Comparison of ENCODE assay signal across 8 cellular contexts in genomic region chr1:97849350-97850339, GRCh38.
DNase-seq lines count a peak whose midpoint lies in the region; ATAC-seq, FAIRE-seq and TF ChIP-seq lines count a peak whose summit lies in the region.

No MANE protein-coding gene starts in this region.

- H3K27me3 ChIP-seq in liver (ENCODE audit: control insufficient read depth in 4 of 4, insufficient read depth in 4 of 4, low read length in 3 of 4): no peaks in the 10 kb centered on the region
- H3K27me3 ChIP-seq in HepG2 (ENCODE audit: control insufficient read depth in 1 of 2, insufficient read depth in 2 of 2, low read length in 2 of 2): no peaks in the 10 kb centered on the region

- intact Hi-C loops in HepG2 (cut with micrococcal nuclease; ENCODE audit: unreplicated experiment): no loop called here

- no peaks in the 10 kb centered on the region for H3K27me3 Mint-ChIP-seq in activated T-helper 17 cell treated with anti-CD3 and anti-CD28 coated beads, Interleukin-2, amount 50 U/mL, for 72 hours

- H3K4me1 ChIP-seq in liver (ENCODE audit: control insufficient read depth in 4 of 4, insufficient read depth in 4 of 4, low read length in 3 of 4) (no peaks in the 10 kb centered on the region), HepG2 (ENCODE audit: insufficient read depth, low read length) (no peaks in the 10 kb centered on the region)

- TF ChIP-seq EP300 in HepG2 (IDR thresholded peaks at IDR 0.05; ENCODE audit: low read depth in 2 of 2, low read length in 2 of 2) (no peak), HepG2 (CRISPR knock-in tag; IDR thresholded peaks at IDR 0.05; ENCODE audit: borderline replicate concordance) (no peak)

- POLR2A ChIA-PET in HepG2 (lab: Yijun Ruan, JAX): no interaction called here

- no peak for TF ChIP-seq POLR2A in HepG2 (IDR thresholded peaks at IDR 0.05; ENCODE audit: insufficient read depth in 1 of 2, low read depth in 2 of 2, low read length in 2 of 2)

- no peak for FAIRE-seq in HepG2 (lab: Jason Lieb, UNC)

- H3K9ac ChIP-seq in liver (ENCODE audit: low read depth in 1 of 2, low read length in 2 of 2): no peak overlapping the region
- H3K9ac ChIP-seq in HepG2 (ENCODE audit: insufficient read depth, low read depth, low read length): no peak overlapping the region

- H3K27ac ChIP-seq in liver (ENCODE audit: low read depth in 1 of 2, low read length in 2 of 2) (peak overlapping the region in 1 of 2 donors; percentile 6), HepG2 (ENCODE audit: extremely low read length, insufficient read depth, low read length) (no peak overlapping the region)

- no peak overlapping the region for H2AFZ ChIP-seq in HepG2 (ENCODE audit: low read length)

- no peak overlapping the region for H3K4me2 ChIP-seq in HepG2 (ENCODE audit: low read depth, low read length)

- H3K79me2 ChIP-seq in HepG2 (ENCODE audit: insufficient read depth, low read length): no peaks in the 10 kb centered on the region

- no peak for TF ChIP-seq CTCF in liver (IDR thresholded peaks at IDR 0.05; ENCODE audit: low read depth, low read length, missing input control)
- TF ChIP-seq CTCF in HepG2 (CRISPR knock-in tag; IDR thresholded peaks at IDR 0.05): no peak

- H3K4me3 ChIP-seq in liver (ENCODE audit: low read depth in 1 of 3, low read length in 3 of 3): no peak overlapping the region
- H3K4me3 ChIP-seq in HepG2 (replicated peaks in 1 of 3; ENCODE audit: insufficient read depth in 1 of 3, low read depth in 2 of 3, low read length in 3 of 3): no peak overlapping the region

- ATAC-seq in HepG2 (no peak), HG02571 (IDR thresholded peaks at IDR 0.05; ENCODE audit: unreplicated experiment) (no peak)
- ATAC-seq in activated T-helper 17 cell treated with anti-CD3 and anti-CD28 coated beads, Interleukin-2, amount 50 U/mL, for 72 hours (replicated peaks): peak; percentile 58

- peaks cover 5% of the 10 kb centered on the region for H3K36me3 Mint-ChIP-seq in activated T-helper 17 cell treated with anti-CD3 and anti-CD28 coated beads, Interleukin-2, amount 50 U/mL, for 72 hours (ENCODE audit: low read depth)

- no peak for DNase-seq in HepG2 (ENCODE audit: low spot score)
- DNase-seq in KG1 (lab: John Stamatoyannopoulos, UW): peak; percentile 30
- peak; percentile 17 for DNase-seq in medulla oblongata (ENCODE audit: extremely low spot score)
- no peak for DNase-seq in NCI-H128 (lab: John Stamatoyannopoulos, UW; ENCODE audit: unreplicated experiment)
- DNase-seq in germinal center (ENCODE audit: low spot score): no peak

- in situ Hi-C loops in HepG2 (cut with HindIII; ENCODE audit: extremely low pct_ligation_motif_present, low pct_unique_long_range_greater_than_20kb): no loop called here

- no peak overlapping the region for H3K4me3 Mint-ChIP-seq in activated T-helper 17 cell treated with anti-CD3 and anti-CD28 coated beads, Interleukin-2, amount 50 U/mL, for 72 hours

- BruUV-seq in HepG2 (replicated peaks; lab: Mats Ljungman, UMichigan): no TSS peak

- CTCF ChIA-PET in HepG2 (lab: Yijun Ruan, JAX; ENCODE audit: low intra/inter-chr PET ratio, low total read pairs): no interaction called here

- H3K36me3 ChIP-seq in liver (ENCODE audit: control insufficient read depth in 4 of 4, insufficient read depth in 3 of 4, low read depth in 1 of 4, low read length in 3 of 4) (peaks cover 2 to 10% (median 8%) of the 10 kb centered on the region in 4 donors), HepG2 (replicated peaks in 1 of 2; ENCODE audit: control insufficient read depth in 1 of 2, insufficient read depth in 2 of 2, low read length in 2 of 2) (no peaks in the 10 kb centered on the region)

- H3K27ac Mint-ChIP-seq in activated T-helper 17 cell treated with anti-CD3 and anti-CD28 coated beads, Interleukin-2, amount 50 U/mL, for 72 hours: no peak overlapping the region

- H4K20me1 ChIP-seq in HepG2 (ENCODE audit: insufficient read depth, low read length): no peaks in the 10 kb centered on the region

- H3K4me1 Mint-ChIP-seq in activated T-helper 17 cell treated with anti-CD3 and anti-CD28 coated beads, Interleukin-2, amount 50 U/mL, for 72 hours: no peaks in the 10 kb centered on the region

- peaks cover 0 to 8% (median 4%) of the 10 kb centered on the region in 4 donors for H3K9me3 ChIP-seq in liver (ENCODE audit: control insufficient read depth in 4 of 4, low read length in 3 of 4)
- no peaks in the 10 kb centered on the region for H3K9me3 ChIP-seq in HepG2 (ENCODE audit: low read length)

- no peaks in the 10 kb centered on the region for H3K9me3 Mint-ChIP-seq in activated T-helper 17 cell treated with anti-CD3 and anti-CD28 coated beads, Interleukin-2, amount 50 U/mL, for 72 hours

- TF ChIP-seq RAD21 in liver (IDR thresholded peaks at IDR 0.05) (no peak), HepG2 (CRISPR knock-in tag; IDR thresholded peaks at IDR 0.05) (no peak)

- WGBS in liver: 70% methylated on average over 4 of the region's 4 CpGs
- WGBS in HepG2 (ENCODE audit: low lambda C conversion rate): 85% methylated on average over 4 of the region's 4 CpGs

TF ChIP-seq in liver, 16 proteins besides CTCF, POLR2A, EP300 and RAD21:
- TF ChIP-seq FOXA1 (IDR thresholded peaks at IDR 0.05): no peak
- TF ChIP-seq RXRA (IDR thresholded peaks at IDR 0.05): no peak
- TF ChIP-seq JUND (IDR thresholded peaks at IDR 0.05): peak; percentile 76 to 77
- TF ChIP-seq TAF1 (conservative IDR thresholded peaks at IDR 0.05): no peak
- no peak for TF ChIP-seq MAX (IDR thresholded peaks at IDR 0.05)
- TF ChIP-seq FOXA2 (IDR thresholded peaks at IDR 0.05): no peak
- TF ChIP-seq HNF4A (conservative IDR thresholded peaks at IDR 0.05): no peak
TF ChIP-seq in liver: peak in this region for 1.

TF ChIP-seq in HepG2, 621 proteins besides CTCF, POLR2A, EP300 and RAD21:
- TF ChIP-seq ZNF784 (CRISPR knock-in tag; IDR thresholded peaks at IDR 0.05; ENCODE audit: borderline replicate concordance): no peak
- no peak for TF ChIP-seq ETV6 (CRISPR knock-in tag; conservative IDR thresholded peaks at IDR 0.05)
- TF ChIP-seq MXD3 (CRISPR knock-in tag; IDR thresholded peaks at IDR 0.05): no peak
TF ChIP-seq in HepG2: peak in this region for 0.

Comparison
In these comparisons a context has a peak if more than half of its experiments do, and no peak if none do; other contexts are left out.
1. DNase-seq: peak in KG1 (single experiment) and medulla oblongata (single experiment); none in HepG2 (single experiment), NCI-H128 (single experiment) and germinal center (single experiment).